Comparison of ENCODE assay signal across 8 cellular contexts in the genomic region with DNA sequence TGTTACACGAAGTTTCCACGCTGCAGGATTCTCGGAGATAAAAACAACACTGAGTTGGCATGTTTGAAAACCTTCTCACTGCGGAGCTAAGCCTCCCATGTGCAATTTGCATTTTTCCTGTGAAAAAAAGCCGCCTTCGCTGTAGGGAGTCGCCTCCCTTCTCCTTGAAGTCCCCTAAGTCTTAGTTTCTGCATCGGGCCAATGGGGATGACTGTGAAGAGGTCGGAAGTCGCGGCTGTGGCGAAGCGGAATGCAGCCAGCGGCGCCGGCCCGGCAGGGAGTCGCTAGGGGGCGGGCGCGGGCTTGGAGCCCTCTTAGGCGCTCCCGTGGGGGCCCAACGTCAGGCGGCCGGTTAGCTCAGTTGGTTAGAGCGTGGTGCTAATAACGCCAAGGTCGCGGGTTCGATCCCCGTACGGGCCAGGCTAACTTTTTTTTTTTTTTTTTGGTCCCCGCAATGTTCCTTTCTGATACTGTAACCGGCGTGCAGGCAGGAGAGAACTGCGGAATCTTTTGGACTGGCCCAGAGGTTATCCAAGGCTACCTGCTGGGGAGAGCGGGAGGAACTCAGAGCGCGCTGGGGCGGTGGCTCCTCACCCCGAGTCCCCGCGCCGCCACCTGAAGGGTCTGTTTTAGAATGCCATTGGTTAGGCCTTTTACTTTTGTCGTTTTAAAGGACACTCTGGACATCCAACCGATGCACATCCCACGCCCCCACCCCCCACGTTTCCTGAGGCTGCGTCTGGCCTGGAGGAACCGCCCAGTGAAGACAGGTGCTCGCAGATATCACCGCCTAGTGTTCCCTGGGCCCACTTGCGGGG. TPM values are rescaled to one million over a fixed set of nuclear protein-coding genes. Genes with fewer than 3 reads are reported as not detected.
DNase-seq lines count a peak whose midpoint lies in the region; ATAC-seq and TF ChIP-seq lines count a peak whose summit lies in the region.

No MANE protein-coding gene starts in this region.

- H4K91ac ChIP-seq in mesenchymal stem cell (ENCODE audit: low read length) = no peak overlapping the region

- H3K14ac ChIP-seq in mesenchymal stem cell (ENCODE audit: low read length in 2 of 2) = no peak overlapping the region

- peak overlapping the region; percentile 87 for H3K9ac ChIP-seq in mesenchymal stem cell (ENCODE audit: low read length)

- H3K4me3 Mint-ChIP-seq in Caco-2 (ENCODE audit: unreplicated experiment) = peak overlapping the region; percentile 89
- peak overlapping the region; percentile 94 to 97 for H3K4me3 Mint-ChIP-seq in effector memory CD8-positive, alpha-beta T cell

- peak overlapping the region; percentile 78 for H2BK5ac ChIP-seq in mesenchymal stem cell (ENCODE audit: low read depth, low read length, poor library complexity, severe bottlenecking)

- H3K23ac ChIP-seq in mesenchymal stem cell (ENCODE audit: low read length in 2 of 2) = no peak overlapping the region

- under 1% methylated on average over 53 of the region's 54 CpGs for WGBS in mesenchymal stem cell

- peaks cover 30% of the 10 kb centered on the region for H3K4me1 ChIP-seq in Caco-2
- peaks cover 18% of the 10 kb centered on the region for H3K4me1 ChIP-seq in mesenchymal stem cell (ENCODE audit: control insufficient read depth, insufficient read depth, low read depth, low read length)

- H3K9me3 Mint-ChIP-seq in Caco-2 (ENCODE audit: unreplicated experiment) = no peaks in the 10 kb centered on the region
- peaks cover 0 to 4% of the 10 kb centered on the region in 2 donors for H3K9me3 Mint-ChIP-seq in effector memory CD8-positive, alpha-beta T cell

- intact Hi-C loops in Caco-2 (cut with micrococcal nuclease; ENCODE audit: unreplicated experiment) = loop anchor here (1.0 to 5.0 kb wide), 5 partner anchors 180 to 740 kb away; partner anchors contain the start of genes CDC42BPB, DYNC1H1 and WDR20

- peak overlapping the region; percentile 94 for H3K27ac Mint-ChIP-seq in Caco-2 (ENCODE audit: unreplicated experiment)
- peak overlapping the region; percentile 100 for H3K27ac Mint-ChIP-seq in effector memory CD8-positive, alpha-beta T cell

- no peak overlapping the region for H2AK5ac ChIP-seq in mesenchymal stem cell (ENCODE audit: low read length, severe bottlenecking)

- peak overlapping the region; percentile 70 for H4K8ac ChIP-seq in mesenchymal stem cell (ENCODE audit: low read length)

- H3K27ac ChIP-seq in mesenchymal stem cell (ENCODE audit: low read length, poor library complexity, severe bottlenecking) = peak overlapping the region; percentile 90

- H3K27me3 Mint-ChIP-seq in Caco-2 (ENCODE audit: insufficient read depth, unreplicated experiment) = no peaks in the 10 kb centered on the region
- H3K27me3 Mint-ChIP-seq in effector memory CD8-positive, alpha-beta T cell = no peaks in the 10 kb centered on the region

- peak overlapping the region in 1 of 2 experiments; percentile 70 for H3K18ac ChIP-seq in mesenchymal stem cell (ENCODE audit: low read depth in 1 of 2, low read length in 2 of 2)

- H3K36me3 ChIP-seq in Caco-2 (ENCODE audit: control insufficient read depth, insufficient read depth, low read length) = no peaks in the 10 kb centered on the region
- H3K36me3 ChIP-seq in mesenchymal stem cell (ENCODE audit: control insufficient read depth in 1 of 2, insufficient read depth in 2 of 2, low read depth in 1 of 2, low read length in 2 of 2) = no peaks in the 10 kb centered on the region

- H3K79me1 ChIP-seq in mesenchymal stem cell (replicated peaks; ENCODE audit: low read length, poor library complexity, severe bottlenecking) = peaks cover 10% of the 10 kb centered on the region

- no peak overlapping the region for H2BK15ac ChIP-seq in mesenchymal stem cell (ENCODE audit: low read depth, poor library complexity, severe bottlenecking)

- TF ChIP-seq CTCF in Caco-2 (IDR thresholded peaks at IDR 0.05; ENCODE audit: insufficient read depth in 1 of 2, low read depth in 1 of 2, low read length in 1 of 2, severe bottlenecking in 1 of 2, unreplicated experiment in 1 of 2) = peak; percentile 72 to 88

- H2BK12ac ChIP-seq in mesenchymal stem cell (ENCODE audit: low read length in 2 of 2) = peak overlapping the region in 1 of 2 experiments; percentile 67

- H3K4me1 Mint-ChIP-seq in Caco-2 (ENCODE audit: low read depth, unreplicated experiment) = peaks cover 32% of the 10 kb centered on the region
- peaks cover 36 to 45% of the 10 kb centered on the region in 2 donors for H3K4me1 Mint-ChIP-seq in effector memory CD8-positive, alpha-beta T cell (ENCODE audit: low read depth in 2 of 2)

- DNase-seq in Caco-2 (peak; percentile 93 to 96), HT-29 (ENCODE audit: low spot score) (peak; percentile 85), mesenchymal stem cell (peak; percentile 95)
- DNase-seq in NK-92 treated with Interleukin-12 subunit alpha and Interleukin-12 subunit beta, amount 100 ng/mL, for 24 hours (lab: John Stamatoyannopoulos, UW) = peak; percentile 89
- DNase-seq in activated CD8-positive, alpha-beta memory T cell treated with anti-CD3 and anti-CD28 coated beads for 4 hours (ENCODE audit: low read depth in 2 of 2) = peak; percentile 85 to 91
- DNase-seq in effector memory CD8-positive, alpha-beta T cell = peak; percentile 92 to 97 (median 96)
- DNase-seq in stimulated activated CD8-positive, alpha-beta memory T cell treated with anti-CD3 and anti-CD28 coated beads, Interleukin-12 subunit alpha, Interleukin-12 subunit beta, amount 100 ng/mL, for 24 hours (ENCODE audit: extremely low read depth) = peak; percentile 79

- no peak overlapping the region for H3K4ac ChIP-seq in mesenchymal stem cell (ENCODE audit: low read depth in 1 of 2, low read length in 2 of 2)

- peak overlapping the region; percentile 92 for H3K4me2 ChIP-seq in mesenchymal stem cell (ENCODE audit: low read length, poor library complexity, severe bottlenecking)

- CTCF ChIA-PET in Caco-2 (lab: Charles Lee) = interaction anchor here (0.5 to 1.3 kb wide), 11 partner anchors 15 to 1365 kb away, joined by 3 to 6 read pairs (median 4); no protein-coding TSS in a partner anchor

- peaks cover 40% of the 10 kb centered on the region for H3K36me3 Mint-ChIP-seq in Caco-2 (ENCODE audit: insufficient read depth, unreplicated experiment)
- peaks cover 45% of the 10 kb centered on the region for H3K36me3 Mint-ChIP-seq in effector memory CD8-positive, alpha-beta T cell (ENCODE audit: insufficient read depth)

- peak; percentile 64 for ATAC-seq in GM21367 (IDR thresholded peaks at IDR 0.05; ENCODE audit: unreplicated experiment)
- ATAC-seq in effector memory CD8-positive, alpha-beta T cell (replicated peaks) = peak; percentile 63

- H3K27me3 ChIP-seq in Caco-2 (replicated peaks; ENCODE audit: control insufficient read depth, insufficient read depth, low read length) = no peaks in the 10 kb centered on the region
- H3K27me3 ChIP-seq in mesenchymal stem cell (ENCODE audit: control insufficient read depth in 1 of 2, insufficient read depth in 1 of 2, low read length in 2 of 2) = no peaks in the 10 kb centered on the region

- no peak overlapping the region for H2BK120ac ChIP-seq in mesenchymal stem cell (ENCODE audit: low read depth, low read length)

- POLR2A ChIA-PET in Caco-2 (lab: Charles Lee) = interaction anchor here (0.5 to 1.2 kb wide), 8 partner anchors 9 to 224 kb away, joined by 3 to 10 read pairs (median 5); no protein-coding TSS in a partner anchor

- H2AFZ ChIP-seq in mesenchymal stem cell (ENCODE audit: low read depth, low read length) = peak overlapping the region; percentile 60

- H3K4me3 ChIP-seq in Caco-2 (ENCODE audit: low read depth, low read length) (peak overlapping the region; percentile 55), mesenchymal stem cell (ENCODE audit: insufficient read depth in 1 of 2, low read depth in 1 of 2, low read length in 2 of 2) (peak overlapping the region; percentile 61 to 81)

- H3K9me3 ChIP-seq in Caco-2 (no peaks in the 10 kb centered on the region), mesenchymal stem cell (ENCODE audit: control insufficient read depth, low read length) (no peaks in the 10 kb centered on the region)

- BruUV-seq in Caco-2 (replicated peaks; lab: Mats Ljungman, UMichigan) = no TSS peak

RNA-seq across cellular contexts. Expression of gene ZNF839, which starts 2.6 kb away (rescaled TPM):
- total RNA-seq in Caco-2 (2022) = 9.8 and 11.9 TPM in 2 replicates
- total RNA-seq in HT-29 (2014; rRNA removed; shearing (Covaris generic)) = 2.7 and 4.0 TPM in 2 replicates
- 3.4 TPM for polyA plus RNA-seq in mesenchymal stem cell (2013, experiment 1 of 2)
- polyA plus RNA-seq in mesenchymal stem cell (2013, experiment 2 of 2) = 3.8 TPM

RNA-seq across cellular contexts. Expression of gene MOK, which starts 12.0 kb away (rescaled TPM):
- total RNA-seq in Caco-2 (2022) = 1.4 and 2.0 TPM in 2 replicates
- 6.0 and 7.2 TPM in 2 replicates for total RNA-seq in HT-29 (2014; rRNA removed; shearing (Covaris generic))
- 6.9 TPM for polyA plus RNA-seq in mesenchymal stem cell (2013, experiment 1 of 2)
- polyA plus RNA-seq in mesenchymal stem cell (2013, experiment 2 of 2) = 7.7 TPM

RNA-seq across cellular contexts. Expression of gene CINP, which starts 45.7 kb away (rescaled TPM):
- total RNA-seq in Caco-2 (2022) = 38.9 and 41.5 TPM in 2 replicates
- total RNA-seq in HT-29 (2014; rRNA removed; shearing (Covaris generic)) = 25.2 and 27.7 TPM in 2 replicates
- polyA plus RNA-seq in mesenchymal stem cell (2013, experiment 1 of 2) = 34.5 TPM
- 32.4 TPM for polyA plus RNA-seq in mesenchymal stem cell (2013, experiment 2 of 2)

RNA-seq across cellular contexts. Expression of gene TECPR2, which starts 45.8 kb away (rescaled TPM):
- 5.4 and 9.3 TPM in 2 replicates for total RNA-seq in Caco-2 (2022)
- total RNA-seq in HT-29 (2014; rRNA removed; shearing (Covaris generic)) = 5.3 and 8.9 TPM in 2 replicates
- 11.6 TPM for polyA plus RNA-seq in mesenchymal stem cell (2013, experiment 1 of 2)
- polyA plus RNA-seq in mesenchymal stem cell (2013, experiment 2 of 2) = 10.0 TPM

Comparison
In these comparisons a context has a peak if more than half of its experiments do, and no peak if none do; other contexts are left out.
1. Peak in every context shown above with its lines: DNase-seq, ATAC-seq, H3K4me3 ChIP-seq and H3K27ac ChIP-seq.